Comparison of ENCODE assay signal across 24 cellular contexts in the genomic region with DNA sequence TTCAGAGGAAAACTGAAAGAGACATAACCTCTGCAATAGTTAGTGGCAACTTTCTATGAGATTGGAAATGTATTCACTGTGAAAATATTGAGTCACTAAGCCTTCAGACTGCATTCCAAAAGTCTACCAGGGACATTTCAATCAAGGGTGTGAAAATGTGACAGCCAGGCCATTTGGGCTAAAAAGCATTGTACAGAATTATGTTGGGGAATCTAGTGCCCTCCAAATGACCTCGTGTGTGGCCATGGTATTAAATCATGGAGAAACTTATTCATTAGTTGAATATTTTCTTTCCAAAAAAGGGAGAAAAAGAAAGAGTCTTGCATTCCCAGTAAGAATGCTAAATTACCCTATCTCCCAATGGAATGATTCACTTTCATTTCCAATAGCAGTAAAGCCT.
A peak's percentile ranks its signal among the peaks of the same experiment; 100 is the strongest.
DNase-seq lines count a peak whose midpoint lies in the region; ATAC-seq and TF ChIP-seq lines count a peak whose summit lies in the region.
"Had no signal": no experiment of that assay in that cellular context is flagged by ENCODE, and none has a peak within 500 bp of the region (broad histone marks: within the 10 kb centered on the region; RNA-seq: fewer than 3 reads in every experiment).

No MANE protein-coding gene starts in this region.

- H2AFZ ChIP-seq in ACC112 (ENCODE audit: low read length, unreplicated experiment): no peak overlapping the region

- H3K27me3 Mint-ChIP-seq in chondrocyte (ENCODE audit: low read depth): no peaks in the 10 kb centered on the region
- H3K27me3 Mint-ChIP-seq: B cell, IgD-negative memory B cell had no signal

- H3K4me3 ChIP-seq in ACC112 (ENCODE audit: low read depth, low read length): peak overlapping the region; percentile 7; the same call in 1 of the 2 replicates
- no peak overlapping the region for H3K4me3 ChIP-seq in retinal pigment epithelial cell (ENCODE audit: low read length)
- H3K4me3 ChIP-seq: Peyer's patch, SK-N-MC had no signal

- peak; percentile 62 for DNase-seq in M059J (ENCODE audit: low read depth)
- no peak for DNase-seq in chondrocyte (ENCODE audit: low spot score)
- peak; percentile 69 for DNase-seq in retinal pigment epithelial cell (ENCODE audit: low read depth)
- no peak for DNase-seq in cerebellum (ENCODE audit: low spot score)
- DNase-seq in G401 (ENCODE audit: low spot score): no peak
- DNase-seq: COR-L47; H7; Karpas-422; MM.1S; NCI-H1092; NCI-H1436 treated with DMSO at 0.1 percent for 48 hours; NCI-H2081 treated with DMSO at 0.1 percent for 48 hours; NCI-H510A; NCI-H748 treated with DMSO at 0.1 percent for 48 hours; NK-92 treated with Interleukin-12 subunit alpha and Interleukin-12 subunit beta, amount 100 ng/mL, for 24 hours; Peyer's patch had no signal

- no peak overlapping the region for H3K4me3 Mint-ChIP-seq in chondrocyte (ENCODE audit: unreplicated experiment)
- H3K4me3 Mint-ChIP-seq: B cell, IgD-negative memory B cell had no signal

- H3K27me3 ChIP-seq in ACC112 (ENCODE audit: insufficient read depth, low read length): no peaks in the 10 kb centered on the region
- H3K27me3 ChIP-seq: Peyer's patch had no signal

- peak overlapping the region; percentile 78 for H3K27ac Mint-ChIP-seq in chondrocyte (ENCODE audit: unreplicated experiment)
- H3K27ac Mint-ChIP-seq: B cell had no signal

- H3K27ac ChIP-seq in ACC112 (ENCODE audit: low read depth, low read length): no peak overlapping the region
- H3K27ac ChIP-seq: 22Rv1, Peyer's patch, SK-N-MC had no signal

- peaks cover 5% of the 10 kb centered on the region for H3K4me1 ChIP-seq in ACC112 (ENCODE audit: control insufficient read depth, insufficient read depth, low read length, unreplicated experiment)
- H3K4me1 ChIP-seq: Peyer's patch had no signal

- TF ChIP-seq CTCF in chondrocyte (IDR thresholded peaks at IDR 0.05) (no peak), retinal pigment epithelial cell (conservative IDR thresholded peaks at IDR 0.05; ENCODE audit: low read depth, low read length) (no peak)

- in situ Hi-C loops in G401 (cut with HindIII; ENCODE audit: low sequenced_read_pairs): no loop called here

- H3K36me3 ChIP-seq in ACC112 (ENCODE audit: insufficient read depth, low read length): no peaks in the 10 kb centered on the region
- H3K36me3 ChIP-seq: Peyer's patch had no signal

- no peaks in the 10 kb centered on the region for H3K79me2 ChIP-seq in ACC112 (ENCODE audit: control insufficient read depth, insufficient read depth, low read length, unreplicated experiment)

- peaks cover 7% of the 10 kb centered on the region for H3K9me3 Mint-ChIP-seq in chondrocyte (ENCODE audit: low read depth)

- peaks cover 24% of the 10 kb centered on the region for H3K4me1 Mint-ChIP-seq in chondrocyte (ENCODE audit: low read depth)
- H3K4me1 Mint-ChIP-seq: B cell, IgD-negative memory B cell had no signal

- no peak for ATAC-seq in GM18867 (IDR thresholded peaks at IDR 0.05; ENCODE audit: unreplicated experiment)
- ATAC-seq in GM21367 (IDR thresholded peaks at IDR 0.05; ENCODE audit: unreplicated experiment): no peak
- ATAC-seq: Right ventricle myocardium inferior had no signal

- no peaks in the 10 kb centered on the region for H3K36me3 Mint-ChIP-seq in chondrocyte (ENCODE audit: low read depth)
- H3K36me3 Mint-ChIP-seq: IgD-negative memory B cell had no signal

Comparison
In these comparisons a context has a peak if more than half of its experiments do, and no peak if none do; other contexts are left out.
1. DNase-seq: peak in M059J (single experiment) and retinal pigment epithelial cell (single experiment); none in chondrocyte (single experiment), cerebellum (single experiment) and G401 (single experiment).